ENCODE assay signal across 1 cellular context in the genomic region with DNA sequence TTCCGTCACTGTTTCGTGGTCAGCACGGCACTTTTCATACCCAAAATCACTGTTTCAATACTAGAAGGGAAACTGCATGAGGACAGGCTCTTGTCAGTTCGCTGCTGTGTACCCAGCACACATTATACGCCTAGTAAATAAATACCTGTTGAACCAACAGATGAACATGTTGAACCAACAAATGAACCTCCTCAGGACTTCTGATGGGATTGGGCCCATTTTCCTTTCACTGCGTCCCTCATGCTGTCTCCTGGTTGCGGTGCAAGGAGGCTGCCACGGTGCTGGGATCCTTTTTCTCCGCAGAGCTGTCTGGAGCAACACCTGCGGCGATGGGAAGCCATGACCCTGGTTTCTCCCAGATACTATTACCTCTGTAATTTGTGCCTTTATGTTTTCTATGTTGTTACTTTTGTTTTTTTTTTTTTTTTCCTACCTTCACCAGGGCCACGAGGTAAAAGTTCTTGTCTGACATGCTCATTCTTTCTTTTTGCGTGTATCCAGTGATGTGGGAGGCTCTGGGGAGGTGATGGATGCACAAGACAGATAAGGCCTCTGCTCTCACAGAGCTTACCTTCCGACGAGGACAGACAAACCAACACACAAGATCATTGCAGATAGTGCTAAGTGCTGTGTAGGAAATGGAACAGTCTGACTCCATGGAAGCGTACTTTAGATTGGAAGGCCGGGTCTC.
TF ChIP-seq lines count a peak whose summit lies in the region.

No MANE protein-coding gene starts in this region.

TF ChIP-seq in endothelial cell of umbilical vein, 7 proteins besides CTCF, POLR2A, EP300 and RAD21 (continued from another document):
- TF ChIP-seq, protein P1, sequence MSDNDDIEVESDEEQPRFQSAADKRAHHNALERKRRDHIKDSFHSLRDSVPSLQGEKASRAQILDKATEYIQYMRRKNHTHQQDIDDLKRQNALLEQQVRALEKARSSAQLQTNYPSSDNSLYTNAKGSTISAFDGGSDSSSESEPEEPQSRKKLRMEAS (IDR thresholded peaks at IDR 0.05; ENCODE audit: insufficient read depth, insufficient read length), result no peak
TF ChIP-seq in endothelial cell of umbilical vein: peak in this region for 0.
